ENCODE assay signal across 1 cellular context in the genomic region with DNA sequence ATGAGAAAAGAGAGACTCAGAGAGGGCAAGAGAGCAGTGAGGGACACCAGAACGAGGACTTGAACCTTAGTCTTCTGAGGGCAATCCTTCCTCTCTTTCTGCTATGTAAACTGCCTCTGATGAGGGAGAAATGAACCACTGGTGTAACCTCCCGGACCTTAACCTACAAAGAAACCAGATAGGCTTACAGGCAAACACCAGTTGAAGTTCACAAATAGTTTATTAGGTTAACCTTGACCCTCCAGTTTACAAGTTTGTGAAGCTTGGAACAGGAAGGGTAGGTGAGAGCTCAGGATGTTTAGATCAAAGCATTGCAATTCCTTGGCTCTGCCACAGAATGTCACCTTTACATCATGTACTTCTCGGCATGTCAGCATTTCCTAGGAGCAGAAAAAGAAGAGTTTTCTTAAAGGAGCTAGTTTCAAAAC.
TF ChIP-seq lines count a peak whose summit lies in the region.

No MANE protein-coding gene starts in this region.

TF ChIP-seq in liver, 16 proteins besides CTCF, POLR2A, EP300 and RAD21 (continued from another document):
- TF ChIP-seq ZBTB33 (IDR thresholded peaks at IDR 0.05) (no peak), RXRA (IDR thresholded peaks at IDR 0.05) (peak; percentile 96 to 97), HNF4G (IDR thresholded peaks at IDR 0.05) (peak; percentile 23)
